In the genomic region with DNA sequence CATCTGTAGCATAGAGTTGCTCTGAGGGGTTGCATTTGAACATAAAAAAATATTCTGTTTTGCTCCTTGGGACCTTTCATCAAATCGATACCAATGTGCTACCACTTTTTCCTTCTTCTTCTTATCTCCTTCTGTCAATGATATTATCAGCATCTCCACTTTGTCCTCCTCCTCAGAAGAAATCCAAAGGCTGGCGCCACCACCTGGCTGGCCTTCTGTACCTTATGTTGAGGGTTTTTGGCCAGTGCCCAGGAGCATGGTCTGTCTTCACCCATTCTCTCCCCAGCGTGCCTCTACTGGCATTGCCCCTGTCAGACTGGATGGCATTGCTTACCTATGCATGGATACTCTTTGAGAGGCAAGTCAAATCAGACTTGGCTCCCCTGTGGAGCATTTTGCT, we compare ENCODE assay signal across 17 cellular contexts.
"Had no signal": no experiment of that assay in that cellular context is flagged by ENCODE, and none has a peak within 500 bp of the region (broad histone marks: within the 10 kb centered on the region; RNA-seq: fewer than 3 reads in every experiment).

No MANE protein-coding gene starts in this region.

- H3K9me3 Mint-ChIP-seq: activated CD4-positive, alpha-beta memory T cell treated with anti-CD3 and anti-CD28 coated beads for 36 hours; activated naive CD8-positive, alpha-beta T cell treated with anti-CD3 and anti-CD28 coated beads, Interleukin-2, amount 10 ng/mL, durations not matched to agents 7 days and 5 days had no signal

- H3K27ac Mint-ChIP-seq: activated CD4-positive, alpha-beta memory T cell treated with anti-CD3 and anti-CD28 coated beads for 36 hours; activated CD4-positive, alpha-beta T cell treated with anti-CD3 and anti-CD28 coated beads for 36 hours; activated naive CD8-positive, alpha-beta T cell treated with anti-CD3 and anti-CD28 coated beads, Interleukin-2, amount 10 ng/mL, durations not matched to agents 7 days and 5 days; progenitor cell of endocrine pancreas had no signal

- H3K36me3 Mint-ChIP-seq: activated CD4-positive, alpha-beta memory T cell treated with anti-CD3 and anti-CD28 coated beads for 36 hours; activated naive CD8-positive, alpha-beta T cell treated with anti-CD3 and anti-CD28 coated beads, Interleukin-2, amount 10 ng/mL, durations not matched to agents 7 days and 5 days had no signal

- FAIRE-seq: colon, kidney had no signal

- H3K27ac ChIP-seq: body of pancreas, gastrocnemius medialis, thyroid gland had no signal

- H3K4me1 ChIP-seq: body of pancreas, thyroid gland had no signal

- H3K9me3 ChIP-seq: body of pancreas, gastrocnemius medialis, thyroid gland had no signal

- ATAC-seq: activated CD4-positive, alpha-beta T cell treated with anti-CD3 and anti-CD28 coated beads for 36 hours; body of pancreas; gastrocnemius medialis; left lobe of liver had no signal

- H3K4me1 Mint-ChIP-seq: activated CD4-positive, alpha-beta T cell treated with anti-CD3 and anti-CD28 coated beads for 36 hours; activated naive CD8-positive, alpha-beta T cell treated with anti-CD3 and anti-CD28 coated beads, Interleukin-2, amount 10 ng/mL, durations not matched to agents 7 days and 5 days had no signal

- H3K4me3 Mint-ChIP-seq: activated CD4-positive, alpha-beta memory T cell treated with anti-CD3 and anti-CD28 coated beads for 36 hours; activated CD4-positive, alpha-beta T cell treated with anti-CD3 and anti-CD28 coated beads for 36 hours; activated naive CD8-positive, alpha-beta T cell treated with anti-CD3 and anti-CD28 coated beads, Interleukin-2, amount 10 ng/mL, durations not matched to agents 7 days and 5 days had no signal

- DNase-seq: activated CD4-positive, alpha-beta memory T cell treated with anti-CD3 and anti-CD28 coated beads for 36 hours; activated CD4-positive, alpha-beta T cell treated with anti-CD3 and anti-CD28 coated beads for 36 hours; activated naive CD8-positive, alpha-beta T cell treated with anti-CD3 and anti-CD28 coated beads, Interleukin-2, amount 10 ng/mL, durations not matched to agents 7 days and 5 days; body of pancreas; caudate nucleus; dorsolateral prefrontal cortex; gastrocnemius medialis; head of caudate nucleus; kidney; stimulated activated CD4-positive, alpha-beta T cell treated with anti-CD3 and anti-CD28 coated beads, Interleukin-12 subunit alpha, Interleukin-12 subunit beta, amount 100 ng/mL, for 4 hours; stimulated activated CD4-positive, alpha-beta T cell treated with anti-CD3 and anti-CD28 coated beads, Interleukin-1b, Interleukin-23, amount 100 ng/mL, for 48 hours; stimulated activated naive CD4-positive, alpha-beta T cell treated with Interleukin-2 at 50 U/mL for 16 hours; T-helper 2 cell; thyroid gland had no signal

- H3K4me3 ChIP-seq: body of pancreas, dorsolateral prefrontal cortex, gastrocnemius medialis, thyroid gland had no signal

- H3K36me3 ChIP-seq: gastrocnemius medialis, thyroid gland had no signal

- H3K27me3 ChIP-seq: body of pancreas, dorsolateral prefrontal cortex, gastrocnemius medialis, thyroid gland had no signal
